ENCODE assay signal across 24 cellular contexts in the genomic region with DNA sequence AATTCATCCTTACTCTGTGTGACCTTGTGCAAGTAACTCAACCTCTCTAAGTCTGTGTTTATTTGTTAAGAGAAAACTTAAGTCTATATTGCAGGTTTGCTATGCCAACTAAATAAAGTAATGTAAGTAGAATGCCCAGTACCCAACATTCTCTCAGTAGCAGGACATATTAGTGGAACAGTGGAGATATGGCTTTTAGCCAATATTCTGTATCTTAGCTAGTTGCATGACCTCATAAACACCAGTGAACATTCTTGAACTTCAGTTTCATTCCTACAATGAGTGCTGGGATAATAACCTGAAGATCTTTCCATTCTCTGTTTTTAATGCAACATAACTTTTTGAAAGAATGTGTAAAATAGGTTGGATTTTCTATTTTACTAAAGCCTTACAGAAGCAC.
DNase-seq lines count a peak whose midpoint lies in the region; ATAC-seq and TF ChIP-seq lines count a peak whose summit lies in the region.
"Had no signal": no experiment of that assay in that cellular context is flagged by ENCODE, and none has a peak within 500 bp of the region (broad histone marks: within the 10 kb centered on the region; RNA-seq: fewer than 3 reads in every experiment).

No MANE protein-coding gene starts in this region.

- no peak for TF ChIP-seq CTCF in choroid plexus epithelial cell (conservative IDR thresholded peaks at IDR 0.05; ENCODE audit: low read depth, low read length)

- H3K4me3 ChIP-seq in choroid plexus epithelial cell (ENCODE audit: low read depth, low read length): no peak overlapping the region
- H3K4me3 ChIP-seq: PC-9, SJSA1 had no signal

- ATAC-seq in GM21360 (IDR thresholded peaks at IDR 0.05; ENCODE audit: unreplicated experiment): no peak
- ATAC-seq: Right ventricle myocardium inferior had no signal

- DNase-seq in NCI-H226 (peak; percentile 13), choroid plexus epithelial cell (ENCODE audit: low read depth) (peak; percentile 29), kidney glomerular epithelial cell (lab: John Stamatoyannopoulos, UW) (peak; percentile 6), NOMO-1 (lab: John Stamatoyannopoulos, UW; ENCODE audit: unreplicated experiment in 2 of 2) (no peak), HPDE6-E6E7 (ENCODE audit: extremely low spot score) (no peak), caudate nucleus (lab: John Stamatoyannopoulos, UW) (no peak)
- DNase-seq: C1 segment of cervical spinal cord; CD4-positive, alpha-beta memory T cell; COR-L47; DMS53; GDM1; MV-4-11; NCI-H1105; NCI-H1436 treated with DMSO at 0.1 percent for 48 hours; NCI-H187 treated with DMSO at 0.1 percent for 48 hours; NCI-H446 treated with DMSO at 0.1 percent for 48 hours; NCI-H526; NCI-H82; NK-92 treated with Interleukin-12 subunit alpha and Interleukin-12 subunit beta, amount 100 ng/mL, for 24 hours; PC-9 had no signal

- no peak overlapping the region for H3K27ac ChIP-seq in caudate nucleus (ENCODE audit: low read depth, low read length)
- H3K27ac ChIP-seq: HL-60, PC-9, SJSA1 had no signal

Comparison
In these comparisons a context has a peak if more than half of its experiments do, and no peak if none do; other contexts are left out.
1. DNase-seq: peak in NCI-H226 (single experiment), choroid plexus epithelial cell (single experiment) and kidney glomerular epithelial cell (single experiment); none in NOMO-1 (0 of 2), HPDE6-E6E7 (single experiment) and caudate nucleus (0 of 61).